Comparison of ENCODE assay signal across 2 cellular contexts in genomic region chr9:378263-378662, GRCh38.
TF ChIP-seq lines count a peak whose summit lies in the region.

No MANE protein-coding gene starts in this region.

TF ChIP-seq in WTC11, 78 proteins besides CTCF, POLR2A, EP300 and RAD21:
- TF ChIP-seq TEAD4 (CRISPR knock-in tag; IDR thresholded peaks at IDR 0.05) (no peak), PREB (CRISPR knock-in tag; IDR thresholded peaks at IDR 0.05; ENCODE audit: borderline replicate concordance) (no peak), ZNF416 (CRISPR knock-in tag; IDR thresholded peaks at IDR 0.05) (no peak), ATF1 (CRISPR knock-in tag; IDR thresholded peaks at IDR 0.05) (no peak), IRF2 (CRISPR knock-in tag; IDR thresholded peaks at IDR 0.05; ENCODE audit: borderline replicate concordance, low read depth) (no peak), ZNF263 (CRISPR knock-in tag; IDR thresholded peaks at IDR 0.05; ENCODE audit: low read depth) (no peak), FOXK1 (CRISPR knock-in tag; IDR thresholded peaks at IDR 0.05) (no peak), ZBTB21 (CRISPR knock-in tag; IDR thresholded peaks at IDR 0.05; ENCODE audit: borderline replicate concordance) (no peak), OVOL2 (CRISPR knock-in tag; IDR thresholded peaks at IDR 0.05; ENCODE audit: borderline replicate concordance) (no peak), USF1 (CRISPR knock-in tag; IDR thresholded peaks at IDR 0.05) (no peak), ERG (CRISPR knock-in tag; IDR thresholded peaks at IDR 0.05) (no peak), ZNF317 (CRISPR knock-in tag; IDR thresholded peaks at IDR 0.05; ENCODE audit: borderline replicate concordance, low read depth) (no peak), ZNF423 (CRISPR knock-in tag; IDR thresholded peaks at IDR 0.05) (no peak), GRHL2 (CRISPR knock-in tag; IDR thresholded peaks at IDR 0.05; ENCODE audit: insufficient replicate concordance, severe bottlenecking) (no peak), NR3C1 (CRISPR knock-in tag; conservative IDR thresholded peaks at IDR 0.05; ENCODE audit: low read depth) (no peak), JAZF1 (CRISPR knock-in tag; IDR thresholded peaks at IDR 0.05) (no peak), NFE2L1 (CRISPR knock-in tag; IDR thresholded peaks at IDR 0.05) (no peak), TP53 (CRISPR knock-in tag; IDR thresholded peaks at IDR 0.05) (no peak), ATF6 (CRISPR knock-in tag; IDR thresholded peaks at IDR 0.05) (no peak), FOXP4 (CRISPR knock-in tag; IDR thresholded peaks at IDR 0.05) (no peak)

TF ChIP-seq in SK-N-SH, 30 proteins besides CTCF, POLR2A, EP300 and RAD21:
- TF ChIP-seq USF2 (IDR thresholded peaks at IDR 0.05; ENCODE audit: borderline replicate concordance, low read depth, low read length) (no peak), POLR2AphosphoS5 (IDR thresholded peaks at IDR 0.05; ENCODE audit: low read depth, low read length) (no peak), RXRA (IDR thresholded peaks at IDR 0.05; ENCODE audit: borderline replicate concordance, low read depth) (no peak), ZBTB33 (IDR thresholded peaks at IDR 0.05; ENCODE audit: borderline replicate concordance, low read depth) (no peak), SMC3 (IDR thresholded peaks at IDR 0.05; ENCODE audit: low read depth, low read length) (no peak)
